ENCODE assay signal across 34 cellular contexts in the genomic region with DNA sequence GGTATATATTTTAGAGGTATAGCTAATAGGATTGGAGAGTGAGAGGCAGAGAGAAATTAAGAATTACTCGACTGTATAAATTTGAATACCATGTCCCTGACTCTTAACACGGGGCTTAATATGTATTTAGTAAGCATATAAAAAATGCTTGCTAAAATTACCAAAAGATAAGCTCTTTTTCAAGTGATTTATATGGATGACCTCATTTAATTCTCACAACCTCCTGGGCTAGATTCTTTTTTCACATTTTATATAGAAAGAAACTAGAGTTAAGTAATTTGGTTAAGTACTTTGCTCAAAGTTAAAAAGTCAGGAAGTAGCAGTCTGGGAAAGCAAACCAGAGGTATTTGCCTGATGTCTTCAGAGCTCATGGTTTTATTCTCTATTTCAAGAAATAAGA.
"Had no signal": no experiment of that assay in that cellular context is flagged by ENCODE, and none has a peak within 500 bp of the region (broad histone marks: within the 10 kb centered on the region; RNA-seq: fewer than 3 reads in every experiment).

No MANE protein-coding gene starts in this region.

- H3K27me3 ChIP-seq: MG63 had no signal

- H3K4me3 ChIP-seq: MG63 had no signal

- H3K36me3 ChIP-seq: MG63 had no signal

- H3K9me3 ChIP-seq: MG63 had no signal

- DNase-seq: Karpas-422, Kasumi-1, MG63, MM.1S, MV-4-11, NCI-H1048, NCI-H1092, NCI-H1092 treated with DMSO at 0.1 percent for 48 hours, NCI-H1105, NCI-H1105 treated with DMSO at 0.1 percent for 48 hours, NCI-H1417, NCI-H1417 treated with DMSO at 0.1 percent for 48 hours, NCI-H1436, NCI-H1436 treated with DMSO at 0.1 percent for 48 hours, NCI-H146, NCI-H1694, NCI-H1694 treated with DMSO at 0.1 percent for 48 hours, NCI-H187, NCI-H187 treated with DMSO at 0.1 percent for 48 hours, NCI-H1930, NCI-H2029, NCI-H2029 treated with DMSO at 0.1 percent for 48 hours, NCI-H2081, NCI-H2081 treated with DMSO at 0.1 percent for 48 hours, NCI-H2107, NCI-H2171, NCI-H2171 treated with DMSO at 0.1 percent for 48 hours, NCI-H2227 treated with DMSO at 0.1 percent for 48 hours, NCI-H226, NCI-H345, NCI-H446, NCI-H446 treated with DMSO at 0.1 percent for 48 hours, NCI-H510A, NCI-H510A treated with DMSO at 0.1 percent for 48 hours had no signal
